In genomic region chr14:61355892-61356325, GRCh38 we compare ENCODE assay signal across 8 cellular contexts. TPM values are rescaled to one million over a fixed set of nuclear protein-coding genes. Genes with fewer than 3 reads are reported as not detected.
DNase-seq lines count a peak whose midpoint lies in the region; ATAC-seq and TF ChIP-seq lines count a peak whose summit lies in the region.

No MANE protein-coding gene starts in this region.

- intact Hi-C loops in lower lobe of right lung (cut with DNase I), result no loop called here

- H3K36me3 Mint-ChIP-seq in central memory CD8-positive, alpha-beta T cell (ENCODE audit: insufficient read depth), result peaks cover 33% of the 10 kb centered on the region
- H3K36me3 Mint-ChIP-seq in progenitor cell of endocrine pancreas (ENCODE audit: insufficient read depth), result no peaks in the 10 kb centered on the region

- peak overlapping the region; percentile 51 for H3K4me3 Mint-ChIP-seq in central memory CD8-positive, alpha-beta T cell
- H3K4me3 Mint-ChIP-seq in progenitor cell of endocrine pancreas (ENCODE audit: low read depth), result no peak overlapping the region

- H3K27me3 Mint-ChIP-seq in central memory CD8-positive, alpha-beta T cell, result no peaks in the 10 kb centered on the region
- H3K27me3 Mint-ChIP-seq in progenitor cell of endocrine pancreas, result peaks cover 2% of the 10 kb centered on the region

- no peaks in the 10 kb centered on the region for H3K9me3 Mint-ChIP-seq in central memory CD8-positive, alpha-beta T cell
- H3K9me3 Mint-ChIP-seq in progenitor cell of endocrine pancreas (ENCODE audit: low read depth), result no peaks in the 10 kb centered on the region

- H3K4me3 ChIP-seq in SJSA1 (no peak overlapping the region), lower lobe of right lung (no peak overlapping the region)

- H3K27me3 ChIP-seq in SJSA1 (replicated peaks) (no peaks in the 10 kb centered on the region), lower lobe of right lung (ENCODE audit: low read depth) (no peaks in the 10 kb centered on the region)

- H3K36me3 ChIP-seq in SJSA1 (no peaks in the 10 kb centered on the region), lower lobe of right lung (no peaks in the 10 kb centered on the region)

- peak overlapping the region; percentile 81 for H3K27ac Mint-ChIP-seq in central memory CD8-positive, alpha-beta T cell (ENCODE audit: low read depth)
- no peak overlapping the region for H3K27ac Mint-ChIP-seq in progenitor cell of endocrine pancreas

- peaks cover 93% of the 10 kb centered on the region for H3K4me1 Mint-ChIP-seq in central memory CD8-positive, alpha-beta T cell
- peaks cover 4% of the 10 kb centered on the region for H3K4me1 Mint-ChIP-seq in progenitor cell of endocrine pancreas (ENCODE audit: low read depth)

- H3K27ac ChIP-seq in SJSA1 (peak overlapping the region; percentile 65), lower lobe of right lung (peak overlapping the region; percentile 56)

- peak; percentile 69 for DNase-seq in ELR (ENCODE audit: low read depth)
- DNase-seq in SJSA1 (ENCODE audit: low read depth in 1 of 2, low spot score in 2 of 2), result peak; percentile 77 to 87
- no peak for DNase-seq in central memory CD8-positive, alpha-beta T cell (ENCODE audit: low spot score in 2 of 2)
- DNase-seq in lower lobe of right lung, result peak; percentile 62
- no peak for DNase-seq in progenitor cell of endocrine pancreas (ENCODE audit: low spot score, unreplicated experiment)
- no peak for DNase-seq in amygdala (lab: John Stamatoyannopoulos, UW)

- peaks cover 28% of the 10 kb centered on the region for H3K4me1 ChIP-seq in SJSA1 (replicated peaks)
- peaks cover 32% of the 10 kb centered on the region for H3K4me1 ChIP-seq in lower lobe of right lung

- peak; percentile 24 for ATAC-seq in central memory CD8-positive, alpha-beta T cell (replicated peaks; ENCODE audit: extremely low read depth, poor library complexity, severe bottlenecking)
- ATAC-seq in lower lobe of right lung, result peak; percentile 93 to 94
- no peak for ATAC-seq in GM18870 (IDR thresholded peaks at IDR 0.05; ENCODE audit: unreplicated experiment)
- ATAC-seq in GM21786 (IDR thresholded peaks at IDR 0.05; ENCODE audit: unreplicated experiment), result no peak

- TF ChIP-seq CTCF in lower lobe of right lung (IDR thresholded peaks at IDR 0.05), result no peak
- no peak for TF ChIP-seq CTCF in progenitor cell of endocrine pancreas (IDR thresholded peaks at IDR 0.05; ENCODE audit: unreplicated experiment)

- H3K9me3 ChIP-seq in SJSA1 (replicated peaks) (no peaks in the 10 kb centered on the region), lower lobe of right lung (no peaks in the 10 kb centered on the region)

RNA-seq across cellular contexts. Expression of gene PRKCH, which starts 34.5 kb away (rescaled TPM):
- total RNA-seq in SJSA1 (2014; rRNA removed; shearing (Covaris generic)), result 5.7 and 11.5 TPM in 2 replicates
- total RNA-seq in lower lobe of right lung (60.9 TPM), progenitor cell of endocrine pancreas (4.5 and 5.1 TPM in 2 replicates)

Comparison
In these comparisons a context has a peak if more than half of its experiments do, and no peak if none do; other contexts are left out.
1. DNase-seq: peak in ELR (single experiment), SJSA1 (2 of 2) and lower lobe of right lung (single experiment); none in central memory CD8-positive, alpha-beta T cell (0 of 2), progenitor cell of endocrine pancreas (single experiment) and amygdala (0 of 56).
2. ATAC-seq: peak in central memory CD8-positive, alpha-beta T cell (single experiment) and lower lobe of right lung (2 of 2); none in GM18870 (single experiment) and GM21786 (single experiment).